ENCODE assay signal across 1 cellular context in the genomic region with DNA sequence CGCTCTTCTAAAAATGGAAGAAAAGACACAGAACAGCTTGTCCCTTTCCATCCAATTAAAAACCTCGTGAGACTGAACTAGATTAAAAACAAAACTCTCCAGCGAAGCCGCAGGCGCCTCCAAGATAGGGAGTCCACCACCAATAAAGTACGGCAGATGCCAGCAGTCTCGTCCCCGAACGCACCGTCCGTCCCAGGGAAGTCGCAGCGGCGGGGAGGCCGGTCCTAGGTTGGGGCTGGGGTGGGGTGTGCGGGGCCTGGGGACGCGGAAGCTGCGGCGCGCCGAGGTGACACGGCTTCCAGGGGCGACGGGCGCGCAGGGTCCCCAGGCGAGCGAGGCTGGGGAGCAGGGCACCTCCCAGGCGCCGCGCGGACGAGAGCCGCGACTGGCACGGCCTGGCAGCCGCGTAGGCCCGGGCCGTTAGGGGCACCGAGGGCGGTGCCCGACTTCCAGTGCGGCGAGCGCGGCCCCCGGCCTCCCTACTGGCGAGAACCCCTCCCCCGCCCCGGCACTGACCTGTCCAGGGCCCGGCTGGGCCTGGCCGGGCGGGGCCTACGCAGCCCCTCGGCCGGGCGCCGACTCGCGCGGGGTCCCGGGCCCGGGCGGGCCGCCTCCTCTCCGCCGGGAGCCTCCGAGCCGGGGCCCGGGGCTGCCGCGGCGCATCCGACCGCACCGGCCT.
TF ChIP-seq lines count a peak whose summit lies in the region.

No MANE protein-coding gene starts in this region.

TF ChIP-seq in HepG2, 621 proteins besides CTCF, POLR2A, EP300 and RAD21 (continued from another document and continues in another):
- TF ChIP-seq, protein P1, sequence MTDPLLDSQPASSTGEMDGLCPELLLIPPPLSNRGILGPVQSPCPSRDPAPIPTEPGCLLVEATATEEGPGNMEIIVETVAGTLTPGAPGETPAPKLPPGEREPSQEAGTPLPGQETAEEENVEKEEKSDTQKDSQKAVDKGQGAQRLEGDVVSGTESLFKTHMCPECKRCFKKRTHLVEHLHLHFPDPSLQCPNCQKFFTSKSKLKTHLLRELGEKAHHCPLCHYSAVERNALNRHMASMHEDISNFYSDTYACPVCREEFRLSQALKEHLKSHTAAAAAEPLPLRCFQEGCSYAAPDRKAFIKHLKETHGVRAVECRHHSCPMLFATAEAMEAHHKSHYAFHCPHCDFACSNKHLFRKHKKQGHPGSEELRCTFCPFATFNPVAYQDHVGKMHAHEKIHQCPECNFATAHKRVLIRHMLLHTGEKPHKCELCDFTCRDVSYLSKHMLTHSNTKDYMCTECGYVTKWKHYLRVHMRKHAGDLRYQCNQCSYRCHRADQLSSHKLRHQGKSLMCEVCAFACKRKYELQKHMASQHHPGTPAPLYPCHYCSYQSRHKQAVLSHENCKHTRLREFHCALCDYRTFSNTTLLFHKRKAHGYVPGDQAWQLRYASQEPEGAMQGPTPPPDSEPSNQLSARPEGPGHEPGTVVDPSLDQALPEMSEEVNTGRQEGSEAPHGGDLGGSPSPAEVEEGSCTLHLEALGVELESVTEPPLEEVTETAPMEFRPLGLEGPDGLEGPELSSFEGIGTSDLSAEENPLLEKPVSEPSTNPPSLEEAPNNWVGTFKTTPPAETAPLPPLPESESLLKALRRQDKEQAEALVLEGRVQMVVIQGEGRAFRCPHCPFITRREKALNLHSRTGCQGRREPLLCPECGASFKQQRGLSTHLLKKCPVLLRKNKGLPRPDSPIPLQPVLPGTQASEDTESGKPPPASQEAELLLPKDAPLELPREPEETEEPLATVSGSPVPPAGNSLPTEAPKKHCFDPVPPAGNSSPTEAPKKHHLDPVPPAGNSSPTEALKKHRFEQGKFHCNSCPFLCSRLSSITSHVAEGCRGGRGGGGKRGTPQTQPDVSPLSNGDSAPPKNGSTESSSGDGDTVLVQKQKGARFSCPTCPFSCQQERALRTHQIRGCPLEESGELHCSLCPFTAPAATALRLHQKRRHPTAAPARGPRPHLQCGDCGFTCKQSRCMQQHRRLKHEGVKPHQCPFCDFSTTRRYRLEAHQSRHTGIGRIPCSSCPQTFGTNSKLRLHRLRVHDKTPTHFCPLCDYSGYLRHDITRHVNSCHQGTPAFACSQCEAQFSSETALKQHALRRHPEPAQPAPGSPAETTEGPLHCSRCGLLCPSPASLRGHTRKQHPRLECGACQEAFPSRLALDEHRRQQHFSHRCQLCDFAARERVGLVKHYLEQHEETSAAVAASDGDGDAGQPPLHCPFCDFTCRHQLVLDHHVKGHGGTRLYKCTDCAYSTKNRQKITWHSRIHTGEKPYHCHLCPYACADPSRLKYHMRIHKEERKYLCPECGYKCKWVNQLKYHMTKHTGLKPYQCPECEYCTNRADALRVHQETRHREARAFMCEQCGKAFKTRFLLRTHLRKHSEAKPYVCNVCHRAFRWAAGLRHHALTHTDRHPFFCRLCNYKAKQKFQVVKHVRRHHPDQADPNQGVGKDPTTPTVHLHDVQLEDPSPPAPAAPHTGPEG (CRISPR knock-in tag; IDR thresholded peaks at IDR 0.05): peak; percentile 48; the same call in 1 of the 2 replicates
- TF ChIP-seq ZNF160 (CRISPR knock-in tag; IDR thresholded peaks at IDR 0.05) (no peak), MAF1 (CRISPR knock-in tag; IDR thresholded peaks at IDR 0.05; ENCODE audit: borderline replicate concordance) (0 out of 2 replicates have a peak, but pooled peaks have one; percentile 32), ZNF30 (CRISPR knock-in tag; IDR thresholded peaks at IDR 0.05) (no peak), KLF16 (CRISPR knock-in tag; IDR thresholded peaks at IDR 0.05) (0 out of 4 replicates have a peak, but pooled peaks of 1 of the 2 experiments have one; percentile 9), NR3C1 (CRISPR knock-in tag; IDR thresholded peaks at IDR 0.05) (no peak), HNRNPL (IDR thresholded peaks at IDR 0.05; ENCODE audit: low read depth, low read length) (0 out of 2 replicates have a peak, but pooled peaks have one; percentile 48), AGO2 (optimal IDR thresholded peaks at IDR 0.05; ENCODE audit: low read depth, low read length) (peak; percentile 32), MXD4 (CRISPR knock-in tag; IDR thresholded peaks at IDR 0.05) (no peak), YEATS4 (CRISPR knock-in tag; IDR thresholded peaks at IDR 0.05; ENCODE audit: borderline replicate concordance) (no peak), ZNF709 (CRISPR knock-in tag; IDR thresholded peaks at IDR 0.05) (0 out of 2 replicates have a peak, but pooled peaks have one; percentile 31), ZNF446 (CRISPR knock-in tag; IDR thresholded peaks at IDR 0.05) (0 out of 2 replicates have a peak, but pooled peaks have one; percentile 31), KDM3A (CRISPR knock-in tag; IDR thresholded peaks at IDR 0.05; ENCODE audit: low read depth) (no peak), ZFX (CRISPR knock-in tag; IDR thresholded peaks at IDR 0.05; ENCODE audit: low read depth) (peak; percentile 49; the same call in 1 of the 2 replicates), RBFOX2 (IDR thresholded peaks at IDR 0.05; ENCODE audit: low read depth, low read length) (peak; percentile 87), TBP (CRISPR knock-in tag; IDR thresholded peaks at IDR 0.05) (no peak)
- TF ChIP-seq, protein P2, sequence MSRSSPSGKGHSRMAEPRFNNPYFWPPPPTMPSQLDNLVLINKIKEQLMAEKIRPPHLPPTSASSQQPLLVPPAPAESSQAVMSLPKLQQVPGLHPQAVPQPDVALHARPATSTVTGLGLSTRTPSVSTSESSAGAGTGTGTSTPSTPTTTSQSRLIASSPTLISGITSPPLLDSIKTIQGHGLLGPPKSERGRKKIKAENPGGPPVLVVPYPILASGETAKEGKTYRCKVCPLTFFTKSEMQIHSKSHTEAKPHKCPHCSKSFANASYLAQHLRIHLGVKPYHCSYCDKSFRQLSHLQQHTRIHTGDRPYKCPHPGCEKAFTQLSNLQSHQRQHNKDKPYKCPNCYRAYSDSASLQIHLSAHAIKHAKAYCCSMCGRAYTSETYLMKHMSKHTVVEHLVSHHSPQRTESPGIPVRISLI (CRISPR knock-in tag; IDR thresholded peaks at IDR 0.05; ENCODE audit: borderline replicate concordance): no peak
- TF ChIP-seq, protein P3, sequence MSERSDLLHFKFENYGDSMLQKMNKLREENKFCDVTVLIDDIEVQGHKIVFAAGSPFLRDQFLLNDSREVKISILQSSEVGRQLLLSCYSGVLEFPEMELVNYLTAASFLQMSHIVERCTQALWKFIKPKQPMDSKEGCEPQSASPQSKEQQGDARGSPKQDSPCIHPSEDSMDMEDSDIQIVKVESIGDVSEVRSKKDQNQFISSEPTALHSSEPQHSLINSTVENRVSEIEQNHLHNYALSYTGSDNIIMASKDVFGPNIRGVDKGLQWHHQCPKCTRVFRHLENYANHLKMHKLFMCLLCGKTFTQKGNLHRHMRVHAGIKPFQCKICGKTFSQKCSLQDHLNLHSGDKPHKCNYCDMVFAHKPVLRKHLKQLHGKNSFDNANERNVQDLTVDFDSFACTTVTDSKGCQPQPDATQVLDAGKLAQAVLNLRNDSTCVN (CRISPR knock-in tag; IDR thresholded peaks at IDR 0.05; ENCODE audit: borderline replicate concordance): no peak
- TF ChIP-seq, protein P4, sequence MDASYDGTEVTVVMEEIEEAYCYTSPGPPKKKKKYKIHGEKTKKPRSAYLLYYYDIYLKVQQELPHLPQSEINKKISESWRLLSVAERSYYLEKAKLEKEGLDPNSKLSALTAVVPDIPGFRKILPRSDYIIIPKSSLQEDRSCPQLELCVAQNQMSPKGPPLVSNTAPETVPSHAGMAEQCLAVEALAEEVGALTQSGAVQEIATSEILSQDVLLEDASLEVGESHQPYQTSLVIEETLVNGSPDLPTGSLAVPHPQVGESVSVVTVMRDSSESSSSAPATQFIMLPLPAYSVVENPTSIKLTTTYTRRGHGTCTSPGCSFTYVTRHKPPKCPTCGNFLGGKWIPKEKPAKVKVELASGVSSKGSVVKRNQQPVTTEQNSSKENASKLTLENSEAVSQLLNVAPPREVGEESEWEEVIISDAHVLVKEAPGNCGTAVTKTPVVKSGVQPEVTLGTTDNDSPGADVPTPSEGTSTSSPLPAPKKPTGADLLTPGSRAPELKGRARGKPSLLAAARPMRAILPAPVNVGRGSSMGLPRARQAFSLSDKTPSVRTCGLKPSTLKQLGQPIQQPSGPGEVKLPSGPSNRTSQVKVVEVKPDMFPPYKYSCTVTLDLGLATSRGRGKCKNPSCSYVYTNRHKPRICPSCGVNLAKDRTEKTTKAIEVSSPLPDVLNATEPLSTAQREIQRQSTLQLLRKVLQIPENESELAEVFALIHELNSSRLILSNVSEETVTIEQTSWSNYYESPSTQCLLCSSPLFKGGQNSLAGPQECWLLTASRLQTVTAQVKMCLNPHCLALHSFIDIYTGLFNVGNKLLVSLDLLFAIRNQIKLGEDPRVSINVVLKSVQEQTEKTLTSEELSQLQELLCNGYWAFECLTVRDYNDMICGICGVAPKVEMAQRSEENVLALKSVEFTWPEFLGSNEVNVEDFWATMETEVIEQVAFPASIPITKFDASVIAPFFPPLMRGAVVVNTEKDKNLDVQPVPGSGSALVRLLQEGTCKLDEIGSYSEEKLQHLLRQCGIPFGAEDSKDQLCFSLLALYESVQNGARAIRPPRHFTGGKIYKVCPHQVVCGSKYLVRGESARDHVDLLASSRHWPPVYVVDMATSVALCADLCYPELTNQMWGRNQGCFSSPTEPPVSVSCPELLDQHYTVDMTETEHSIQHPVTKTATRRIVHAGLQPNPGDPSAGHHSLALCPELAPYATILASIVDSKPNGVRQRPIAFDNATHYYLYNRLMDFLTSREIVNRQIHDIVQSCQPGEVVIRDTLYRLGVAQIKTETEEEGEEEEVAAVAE (CRISPR knock-in tag; IDR thresholded peaks at IDR 0.05; ENCODE audit: borderline replicate concordance): no peak
- TF ChIP-seq, protein P5, sequence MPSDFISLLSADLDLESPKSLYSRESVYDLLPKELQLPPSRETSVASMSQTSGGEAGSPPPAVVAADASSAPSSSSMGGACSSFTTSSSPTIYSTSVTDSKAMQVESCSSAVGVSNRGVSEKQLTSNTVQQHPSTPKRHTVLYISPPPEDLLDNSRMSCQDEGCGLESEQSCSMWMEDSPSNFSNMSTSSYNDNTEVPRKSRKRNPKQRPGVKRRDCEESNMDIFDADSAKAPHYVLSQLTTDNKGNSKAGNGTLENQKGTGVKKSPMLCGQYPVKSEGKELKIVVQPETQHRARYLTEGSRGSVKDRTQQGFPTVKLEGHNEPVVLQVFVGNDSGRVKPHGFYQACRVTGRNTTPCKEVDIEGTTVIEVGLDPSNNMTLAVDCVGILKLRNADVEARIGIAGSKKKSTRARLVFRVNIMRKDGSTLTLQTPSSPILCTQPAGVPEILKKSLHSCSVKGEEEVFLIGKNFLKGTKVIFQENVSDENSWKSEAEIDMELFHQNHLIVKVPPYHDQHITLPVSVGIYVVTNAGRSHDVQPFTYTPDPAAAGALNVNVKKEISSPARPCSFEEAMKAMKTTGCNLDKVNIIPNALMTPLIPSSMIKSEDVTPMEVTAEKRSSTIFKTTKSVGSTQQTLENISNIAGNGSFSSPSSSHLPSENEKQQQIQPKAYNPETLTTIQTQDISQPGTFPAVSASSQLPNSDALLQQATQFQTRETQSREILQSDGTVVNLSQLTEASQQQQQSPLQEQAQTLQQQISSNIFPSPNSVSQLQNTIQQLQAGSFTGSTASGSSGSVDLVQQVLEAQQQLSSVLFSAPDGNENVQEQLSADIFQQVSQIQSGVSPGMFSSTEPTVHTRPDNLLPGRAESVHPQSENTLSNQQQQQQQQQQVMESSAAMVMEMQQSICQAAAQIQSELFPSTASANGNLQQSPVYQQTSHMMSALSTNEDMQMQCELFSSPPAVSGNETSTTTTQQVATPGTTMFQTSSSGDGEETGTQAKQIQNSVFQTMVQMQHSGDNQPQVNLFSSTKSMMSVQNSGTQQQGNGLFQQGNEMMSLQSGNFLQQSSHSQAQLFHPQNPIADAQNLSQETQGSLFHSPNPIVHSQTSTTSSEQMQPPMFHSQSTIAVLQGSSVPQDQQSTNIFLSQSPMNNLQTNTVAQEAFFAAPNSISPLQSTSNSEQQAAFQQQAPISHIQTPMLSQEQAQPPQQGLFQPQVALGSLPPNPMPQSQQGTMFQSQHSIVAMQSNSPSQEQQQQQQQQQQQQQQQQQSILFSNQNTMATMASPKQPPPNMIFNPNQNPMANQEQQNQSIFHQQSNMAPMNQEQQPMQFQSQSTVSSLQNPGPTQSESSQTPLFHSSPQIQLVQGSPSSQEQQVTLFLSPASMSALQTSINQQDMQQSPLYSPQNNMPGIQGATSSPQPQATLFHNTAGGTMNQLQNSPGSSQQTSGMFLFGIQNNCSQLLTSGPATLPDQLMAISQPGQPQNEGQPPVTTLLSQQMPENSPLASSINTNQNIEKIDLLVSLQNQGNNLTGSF (CRISPR knock-in tag; IDR thresholded peaks at IDR 0.05): peak; percentile 43; the same call in 1 of the 2 replicates
- TF ChIP-seq, protein P6, sequence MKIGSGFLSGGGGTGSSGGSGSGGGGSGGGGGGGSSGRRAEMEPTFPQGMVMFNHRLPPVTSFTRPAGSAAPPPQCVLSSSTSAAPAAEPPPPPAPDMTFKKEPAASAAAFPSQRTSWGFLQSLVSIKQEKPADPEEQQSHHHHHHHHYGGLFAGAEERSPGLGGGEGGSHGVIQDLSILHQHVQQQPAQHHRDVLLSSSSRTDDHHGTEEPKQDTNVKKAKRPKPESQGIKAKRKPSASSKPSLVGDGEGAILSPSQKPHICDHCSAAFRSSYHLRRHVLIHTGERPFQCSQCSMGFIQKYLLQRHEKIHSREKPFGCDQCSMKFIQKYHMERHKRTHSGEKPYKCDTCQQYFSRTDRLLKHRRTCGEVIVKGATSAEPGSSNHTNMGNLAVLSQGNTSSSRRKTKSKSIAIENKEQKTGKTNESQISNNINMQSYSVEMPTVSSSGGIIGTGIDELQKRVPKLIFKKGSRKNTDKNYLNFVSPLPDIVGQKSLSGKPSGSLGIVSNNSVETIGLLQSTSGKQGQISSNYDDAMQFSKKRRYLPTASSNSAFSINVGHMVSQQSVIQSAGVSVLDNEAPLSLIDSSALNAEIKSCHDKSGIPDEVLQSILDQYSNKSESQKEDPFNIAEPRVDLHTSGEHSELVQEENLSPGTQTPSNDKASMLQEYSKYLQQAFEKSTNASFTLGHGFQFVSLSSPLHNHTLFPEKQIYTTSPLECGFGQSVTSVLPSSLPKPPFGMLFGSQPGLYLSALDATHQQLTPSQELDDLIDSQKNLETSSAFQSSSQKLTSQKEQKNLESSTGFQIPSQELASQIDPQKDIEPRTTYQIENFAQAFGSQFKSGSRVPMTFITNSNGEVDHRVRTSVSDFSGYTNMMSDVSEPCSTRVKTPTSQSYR (CRISPR knock-in tag; IDR thresholded peaks at IDR 0.05; ENCODE audit: borderline replicate concordance): peak; percentile 28; the same call in 1 of the 2 replicates
- TF ChIP-seq, protein P7, sequence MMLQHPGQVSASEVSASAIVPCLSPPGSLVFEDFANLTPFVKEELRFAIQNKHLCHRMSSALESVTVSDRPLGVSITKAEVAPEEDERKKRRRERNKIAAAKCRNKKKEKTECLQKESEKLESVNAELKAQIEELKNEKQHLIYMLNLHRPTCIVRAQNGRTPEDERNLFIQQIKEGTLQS (CRISPR knock-in tag; IDR thresholded peaks at IDR 0.05): no peak
- TF ChIP-seq, protein P8, sequence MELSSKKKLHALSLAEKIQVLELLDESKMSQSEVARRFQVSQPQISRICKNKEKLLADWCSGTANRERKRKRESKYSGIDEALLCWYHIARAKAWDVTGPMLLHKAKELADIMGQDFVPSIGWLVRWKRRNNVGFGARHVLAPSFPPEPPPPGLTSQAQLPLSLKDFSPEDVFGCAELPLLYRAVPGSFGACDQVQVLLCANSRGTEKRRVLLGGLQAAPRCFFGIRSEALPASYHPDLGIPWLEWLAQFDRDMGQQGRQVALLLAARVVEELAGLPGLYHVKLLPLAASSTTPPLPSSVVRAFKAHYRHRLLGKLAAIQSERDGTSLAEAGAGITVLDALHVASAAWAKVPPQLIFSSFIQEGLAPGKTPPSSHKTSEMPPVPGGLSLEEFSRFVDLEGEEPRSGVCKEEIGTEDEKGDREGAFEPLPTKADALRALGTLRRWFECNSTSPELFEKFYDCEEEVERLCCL (CRISPR knock-in tag; IDR thresholded peaks at IDR 0.05; ENCODE audit: borderline replicate concordance): no peak
- TF ChIP-seq, protein P9, sequence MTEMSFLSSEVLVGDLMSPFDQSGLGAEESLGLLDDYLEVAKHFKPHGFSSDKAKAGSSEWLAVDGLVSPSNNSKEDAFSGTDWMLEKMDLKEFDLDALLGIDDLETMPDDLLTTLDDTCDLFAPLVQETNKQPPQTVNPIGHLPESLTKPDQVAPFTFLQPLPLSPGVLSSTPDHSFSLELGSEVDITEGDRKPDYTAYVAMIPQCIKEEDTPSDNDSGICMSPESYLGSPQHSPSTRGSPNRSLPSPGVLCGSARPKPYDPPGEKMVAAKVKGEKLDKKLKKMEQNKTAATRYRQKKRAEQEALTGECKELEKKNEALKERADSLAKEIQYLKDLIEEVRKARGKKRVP (CRISPR knock-in tag; IDR thresholded peaks at IDR 0.05): no peak
